ENCODE assay signal across 7 cellular contexts in genomic region chr14:77707724-77708408, GRCh38.
DNase-seq lines count a peak whose midpoint lies in the region; ATAC-seq, FAIRE-seq and TF ChIP-seq lines count a peak whose summit lies in the region.

Gene ALKBH1, minus strand, starts transcription at chr14:77708023. Its CDS starts 19 bp downstream, at chr14:77708004.
Gene SLIRP, plus strand, starts transcription at chr14:77708103. Its CDS starts 9 bp downstream, at chr14:77708112.

- no peak for TF ChIP-seq CTCF in retinal pigment epithelial cell (conservative IDR thresholded peaks at IDR 0.05; ENCODE audit: low read depth, low read length)

- FAIRE-seq in GM18507 (lab: Jason Lieb, UNC), result peak; percentile 89

- peak within 1 kb of the TSS; percentile 100 for H3K4me3 ChIP-seq in retinal pigment epithelial cell (ENCODE audit: low read length)

- ATAC-seq in HG02973 (IDR thresholded peaks at IDR 0.05; ENCODE audit: unreplicated experiment), result peak; percentile 97

- DNase-seq in GM18507 (ENCODE audit: extremely low spot score, insufficient read length, low read depth), result peak; percentile 85
- peak; percentile 78 to 84 for DNase-seq in NCI-H1930 (lab: John Stamatoyannopoulos, UW)
- peak; percentile 78 for DNase-seq in T-helper 22 cell (ENCODE audit: low read depth)
- peak; percentile 90 for DNase-seq in astrocyte of the hippocampus (ENCODE audit: low read depth, low spot score)
- peak; percentile 82 to 84 for DNase-seq in hippocampal formation (lab: John Stamatoyannopoulos, UW)
- DNase-seq in retinal pigment epithelial cell (ENCODE audit: low read depth), result peak; percentile 31

Comparison
In these comparisons a context has a peak if more than half of its experiments do, and no peak if none do; other contexts are left out.
1. Peak in every context shown above with its lines: DNase-seq, ATAC-seq and H3K4me3 ChIP-seq.
2. DNase-seq: peak in every context shown above with its lines; median percentile 90 in astrocyte of the hippocampus; 85 in GM18507; 83 in hippocampal formation; 81 in NCI-H1930; 78 in T-helper 22 cell; 31 in retinal pigment epithelial cell.